Comparison of ENCODE assay signal across 34 cellular contexts in genomic region chr7:151785681-151785965, GRCh38.
"Had no signal": no experiment of that assay in that cellular context is flagged by ENCODE, and none has a peak within 500 bp of the region (broad histone marks: within the 10 kb centered on the region; RNA-seq: fewer than 3 reads in every experiment).

No MANE protein-coding gene starts in this region.

- H3K36me3 ChIP-seq: breast epithelium, cardiac muscle cell, gastrocnemius medialis, WERI-Rb-1 had no signal

- H3K27me3 ChIP-seq: ascending aorta, breast epithelium, cardiac muscle cell, esophagus muscularis mucosa, gastrocnemius medialis had no signal

- ATAC-seq: activated CD4-positive, CD25-positive, alpha-beta regulatory T cell treated with anti-CD3 and anti-CD28 coated beads, Interleukin-2, amount 50 U/mL, for 24 hours; activated CD8-positive, alpha-beta T cell treated with anti-CD3 and anti-CD28 coated beads for 36 hours; activated naive CD4-positive, alpha-beta T cell treated with anti-CD3 and anti-CD28 coated beads, Interleukin-2, amount 50 U/mL, for 72 hours; activated T-cell treated with anti-CD3 and anti-CD28 coated beads, Interleukin-2, amount 50 U/mL, for 4 hours; activated T-helper 17 cell treated with anti-CD3 and anti-CD28 coated beads, Interleukin-2, amount 50 U/mL, for 72 hours; effector memory CD8-positive, alpha-beta T cell; foreskin keratinocyte; gastrocnemius medialis; T-cell had no signal

- H3K4me3 Mint-ChIP-seq: activated B cell treated with CpG ODN at 0.5 μM for 24 hours; activated CD8-positive, alpha-beta T cell treated with anti-CD3 and anti-CD28 coated beads for 36 hours; activated naive CD8-positive, alpha-beta T cell treated with anti-CD3 and anti-CD28 coated beads, Interleukin-2, amount 10 ng/mL, durations not matched to agents 7 days and 5 days; activated T-cell treated with anti-CD3 and anti-CD28 coated beads, Interleukin-2, amount 50 U/mL, for 4 hours; activated T-helper 17 cell treated with anti-CD3 and anti-CD28 coated beads, Interleukin-2, amount 50 U/mL, for 72 hours; brain; effector memory CD8-positive, alpha-beta T cell; T-cell; T-helper 1 cell treated with Interleukin-12 subunit alpha and Interleukin-12 subunit beta and Interleukin-4 antibody, amounts not matched to agents 30 μg/mL and 1 μg/mL, for 36 hours; T-helper 2 cell treated with Interferon-gamma antibody and Interleukin-4, amounts not matched to agents 5 μg/mL and 100 μg/mL, for 36 hours had no signal

- H3K27ac ChIP-seq: ascending aorta, breast epithelium, cardiac muscle cell, coronary artery, esophagus muscularis mucosa, foreskin keratinocyte, gastrocnemius medialis, WERI-Rb-1 had no signal

- H3K27me3 Mint-ChIP-seq: activated B cell treated with CpG ODN at 0.5 μM for 24 hours; activated CD8-positive, alpha-beta T cell treated with anti-CD3 and anti-CD28 coated beads for 36 hours; activated naive CD8-positive, alpha-beta T cell treated with anti-CD3 and anti-CD28 coated beads, Interleukin-2, amount 10 ng/mL, durations not matched to agents 7 days and 5 days; activated T-helper 17 cell treated with anti-CD3 and anti-CD28 coated beads, Interleukin-2, amount 50 U/mL, for 72 hours; effector memory CD8-positive, alpha-beta T cell; T-cell had no signal

- H3K4me1 ChIP-seq: breast epithelium, foreskin keratinocyte had no signal

- DNase-seq: activated B cell treated with CpG ODN at 0.5 μM for 24 hours; activated CD4-positive, alpha-beta T cell treated with anti-CD3 and anti-CD28 coated beads for 48 hours; activated CD4-positive, alpha-beta T cell treated with anti-CD3 and anti-CD28 coated beads, Interleukin-2, amount 50 U/mL, for 1 hour; activated CD4-positive, alpha-beta T cell treated with anti-CD3 and anti-CD28 coated beads, Interleukin-2, amount 50 U/mL, for 48 hours; activated CD8-positive, alpha-beta memory T cell treated with anti-CD3 and anti-CD28 coated beads for 24 hours; activated CD8-positive, alpha-beta T cell treated with anti-CD3 and anti-CD28 coated beads for 36 hours; activated effector memory CD4-positive, alpha-beta T cell treated with Interleukin-2 at 50 U/mL for 16 hours; activated gamma-delta T cell treated with Interleukin-2 at 50 U/mL for 16 hours; activated naive CD4-positive, alpha-beta T cell treated with Interleukin-2 at 50 U/mL for 16 hours; activated naive CD8-positive, alpha-beta T cell treated with anti-CD3 and anti-CD28 coated beads, Interleukin-2, amount 10 ng/mL, durations not matched to agents 7 days and 5 days; activated T-cell treated with anti-CD3 and anti-CD28 coated beads, Interleukin-2, amount 50 U/mL, for 4 hours; central memory CD4-positive, alpha-beta T cell; cerebellar nuclear complex; dermis blood vessel endothelial cell; effector CD4-positive, alpha-beta T cell; effector memory CD8-positive, alpha-beta T cell; erythroblast; foreskin keratinocyte; gastrocnemius medialis; SW 1271; T-cell; T1000; WERI-Rb-1 had no signal

- H3K27ac Mint-ChIP-seq: activated B cell treated with CpG ODN at 0.5 μM for 24 hours; activated CD8-positive, alpha-beta T cell treated with anti-CD3 and anti-CD28 coated beads for 36 hours; activated naive CD4-positive, alpha-beta T cell treated with anti-CD3 and anti-CD28 coated beads, Interleukin-2, amount 50 U/mL, for 72 hours; activated naive CD8-positive, alpha-beta T cell treated with anti-CD3 and anti-CD28 coated beads, Interleukin-2, amount 10 ng/mL, durations not matched to agents 7 days and 5 days; activated T-helper 17 cell treated with anti-CD3 and anti-CD28 coated beads, Interleukin-2, amount 50 U/mL, for 72 hours; effector memory CD8-positive, alpha-beta T cell; T-helper 1 cell treated with Interleukin-12 subunit alpha and Interleukin-12 subunit beta and Interleukin-4 antibody, amounts not matched to agents 30 μg/mL and 1 μg/mL, for 36 hours; T-helper 2 cell treated with Interferon-gamma antibody and Interleukin-4, amounts not matched to agents 5 μg/mL and 100 μg/mL, for 36 hours had no signal

- H3K9me3 ChIP-seq: ascending aorta, breast epithelium, esophagus muscularis mucosa, gastrocnemius medialis had no signal

- H3K4me3 ChIP-seq: ascending aorta, breast epithelium, cardiac muscle cell, coronary artery, esophagus muscularis mucosa, gastrocnemius medialis had no signal

- H3K9me3 Mint-ChIP-seq: activated B cell treated with CpG ODN at 0.5 μM for 24 hours; activated CD8-positive, alpha-beta T cell treated with anti-CD3 and anti-CD28 coated beads for 36 hours; activated naive CD4-positive, alpha-beta T cell treated with anti-CD3 and anti-CD28 coated beads, Interleukin-2, amount 50 U/mL, for 72 hours; activated naive CD8-positive, alpha-beta T cell treated with anti-CD3 and anti-CD28 coated beads, Interleukin-2, amount 10 ng/mL, durations not matched to agents 7 days and 5 days; activated T-cell treated with anti-CD3 and anti-CD28 coated beads, Interleukin-2, amount 50 U/mL, for 4 hours; activated T-helper 17 cell treated with anti-CD3 and anti-CD28 coated beads, Interleukin-2, amount 50 U/mL, for 72 hours; effector memory CD8-positive, alpha-beta T cell; T-cell; T-helper 1 cell treated with Interleukin-12 subunit alpha and Interleukin-12 subunit beta and Interleukin-4 antibody, amounts not matched to agents 30 μg/mL and 1 μg/mL, for 36 hours; T-helper 2 cell treated with Interferon-gamma antibody and Interleukin-4, amounts not matched to agents 5 μg/mL and 100 μg/mL, for 36 hours had no signal

- H3K36me3 Mint-ChIP-seq: activated naive CD4-positive, alpha-beta T cell treated with anti-CD3 and anti-CD28 coated beads, Interleukin-2, amount 50 U/mL, for 72 hours; activated naive CD8-positive, alpha-beta T cell treated with anti-CD3 and anti-CD28 coated beads, Interleukin-2, amount 10 ng/mL, durations not matched to agents 7 days and 5 days had no signal
